Comparison of ENCODE assay signal across 8 cellular contexts in genomic region chr19:42175952-42176648, GRCh38. TPM values are rescaled to one million over a fixed set of nuclear protein-coding genes. Genes with fewer than 3 reads are reported as not detected.
A peak's percentile ranks its signal among the peaks of the same experiment; 100 is the strongest.
DNase-seq lines count a peak whose midpoint lies in the region; ATAC-seq, FAIRE-seq and TF ChIP-seq lines count a peak whose summit lies in the region.

No MANE protein-coding gene starts in this region.

- peak; percentile 27 for DNase-seq in AG10803 (ENCODE audit: low read depth)
- peak; percentile 43 for DNase-seq in HTR-8/SVneo (ENCODE audit: insufficient read length, low spot score)
- DNase-seq in activated CD4-positive, alpha-beta memory T cell treated with anti-CD3 and anti-CD28 coated beads for 36 hours = peak; percentile 36
- DNase-seq in heart right ventricle = no peak
- DNase-seq in sciatic nerve (ENCODE audit: low spot score) = no peak
- DNase-seq in posterior vena cava (ENCODE audit: low spot score) = no peak
- DNase-seq in middle frontal gyrus (ENCODE audit: extremely low spot score, low spot score) = no peak
- no peak for DNase-seq in GM19239 (ENCODE audit: insufficient read length, low spot score)

- peaks cover 14% of the 10 kb centered on the region for H3K4me1 Mint-ChIP-seq in activated CD4-positive, alpha-beta memory T cell treated with anti-CD3 and anti-CD28 coated beads for 36 hours (ENCODE audit: low read depth)

- FAIRE-seq in HTR-8/SVneo (lab: Jason Lieb, UNC) (no peak), GM19239 (lab: Jason Lieb, UNC) (no peak)

- peak overlapping the region; percentile 70 for H3K4me3 Mint-ChIP-seq in activated CD4-positive, alpha-beta memory T cell treated with anti-CD3 and anti-CD28 coated beads for 36 hours

- POLR2A ChIA-PET in activated CD4-positive, alpha-beta memory T cell treated with anti-CD3 and anti-CD28 coated beads for 36 hours (lab: Charles Lee) = interaction anchor here (0.6 to 1.5 kb wide), 8 partner anchors 8 to 1858 kb away, joined by 3 to 6 read pairs (median 4); partner anchors contain the start of gene ZNF574

- H3K27me3 Mint-ChIP-seq in activated CD4-positive, alpha-beta memory T cell treated with anti-CD3 and anti-CD28 coated beads for 36 hours = peaks cover 11% of the 10 kb centered on the region

- peak in 2 of 8 donors; percentile 41 to 49 for ATAC-seq in heart right ventricle
- ATAC-seq in sciatic nerve = peak; percentile 68

- H3K4me3 ChIP-seq in AG10803 (ENCODE audit: low read length) = peak overlapping the region; percentile 60
- peak overlapping the region in 9 of 10 donors; percentile 32 to 52 (median 46) for H3K4me3 ChIP-seq in heart right ventricle

- peaks cover 0 to 15% (median 11%) of the 10 kb centered on the region in 9 donors for H3K4me1 ChIP-seq in heart right ventricle

- CTCF ChIA-PET in activated CD4-positive, alpha-beta memory T cell treated with anti-CD3 and anti-CD28 coated beads for 36 hours (lab: Charles Lee) = interaction anchor here (0.8 to 2.5 kb wide), 20 partner anchors 8 to 120 kb away, joined by 3 to 21 read pairs (median 5); partner anchors contain the start of genes GSK3A and POU2F2

- 2% methylated on average over 34 of the region's 34 CpGs for WGBS in heart right ventricle, 2 donors

- H3K36me3 ChIP-seq in heart right ventricle = no peaks in the 10 kb centered on the region

- H3K27ac Mint-ChIP-seq in activated CD4-positive, alpha-beta memory T cell treated with anti-CD3 and anti-CD28 coated beads for 36 hours = no peak overlapping the region

- H3K9me3 ChIP-seq in heart right ventricle = no peaks in the 10 kb centered on the region

- no peaks in the 10 kb centered on the region for H3K36me3 Mint-ChIP-seq in activated CD4-positive, alpha-beta memory T cell treated with anti-CD3 and anti-CD28 coated beads for 36 hours

- no peak overlapping the region for H3K27ac ChIP-seq in heart right ventricle

- TF ChIP-seq CTCF in AG10803 (conservative IDR thresholded peaks at IDR 0.05; ENCODE audit: low read length) (no peak), heart right ventricle (IDR thresholded peaks at IDR 0.05) (no peak)

- peaks cover 0 to 84% (median 78%) of the 10 kb centered on the region in 7 donors for H3K27me3 ChIP-seq in heart right ventricle

- intact Hi-C loops in activated CD4-positive, alpha-beta memory T cell treated with anti-CD3 and anti-CD28 coated beads for 36 hours (cut with micrococcal nuclease) = loop anchor here (1.0 to 2.0 kb wide), 3 partner anchors 41 to 149 kb away; partner anchors contain the start of genes DEDD2, MEGF8 and POU2F2
- intact Hi-C loops in heart right ventricle (cut with DNase I) = loop anchor here in 1 of 10 donors (5.0 kb wide), 1 partner anchor 39 kb away; no protein-coding TSS in a partner anchor
- intact Hi-C loops in sciatic nerve (cut with DNase I) = no loop called here
- intact Hi-C loops in posterior vena cava (cut with DNase I) = no loop called here

- no peaks in the 10 kb centered on the region for H3K9me3 Mint-ChIP-seq in activated CD4-positive, alpha-beta memory T cell treated with anti-CD3 and anti-CD28 coated beads for 36 hours

RNA-seq across cellular contexts. Expression of gene DEDD2, which starts 41.4 kb away (rescaled TPM):
- total RNA-seq in activated CD4-positive, alpha-beta memory T cell treated with anti-CD3 and anti-CD28 coated beads for 36 hours = 10 to 100 TPM; 31.3 to 33.4 TPM
- total RNA-seq in heart right ventricle (10 to 100 TPM in 9 of 10 donors, 1 to 10 TPM in 1; 9.8 to 20.5 (median 12.2) TPM), sciatic nerve (21.8 TPM), posterior vena cava (10 to 100 TPM; 12.2 to 13.0 TPM)
- polyA plus RNA-seq in heart right ventricle = 10 to 100 TPM; 12.9 to 15.2 TPM

RNA-seq across cellular contexts. Expression of gene POU2F2, which starts 43.9 kb away (rescaled TPM):
- total RNA-seq in activated CD4-positive, alpha-beta memory T cell treated with anti-CD3 and anti-CD28 coated beads for 36 hours = 10 to 100 TPM; 55.6 to 57.3 TPM
- 1 to 10 TPM in 1 of 10 donors, under 1 TPM in 9; 0.51 to 3.8 (median 0.70) TPM for total RNA-seq in heart right ventricle
- under 1 TPM; 0.28 to 0.37 TPM for polyA plus RNA-seq in heart right ventricle
- total RNA-seq in sciatic nerve = 5.6 TPM
- 1 to 10 TPM; 2.1 to 3.1 TPM for total RNA-seq in posterior vena cava

RNA-seq across cellular contexts. Expression of gene ZNF526, which starts 44.0 kb away (rescaled TPM):
- total RNA-seq in activated CD4-positive, alpha-beta memory T cell treated with anti-CD3 and anti-CD28 coated beads for 36 hours = 10 to 100 TPM; 12.3 to 14.9 TPM
- total RNA-seq in heart right ventricle (1 to 10 TPM; 3.2 to 7.0 (median 5.4) TPM), sciatic nerve (12.1 TPM), posterior vena cava (1 to 10 TPM; 8.2 to 8.7 TPM)
- polyA plus RNA-seq in heart right ventricle = 1 to 10 TPM; 3.2 to 3.4 TPM

Comparison
In these comparisons a context has a peak if more than half of its experiments do, and no peak if none do; other contexts are left out.
1. DNase-seq: peak in AG10803 (single experiment), HTR-8/SVneo (single experiment) and activated CD4-positive, alpha-beta memory T cell treated with anti-CD3 and anti-CD28 coated beads for 36 hours (single experiment); none in heart right ventricle (0 of 2), sciatic nerve (single experiment), posterior vena cava (single experiment), middle frontal gyrus (single experiment) and GM19239 (single experiment).